In the genomic region with DNA sequence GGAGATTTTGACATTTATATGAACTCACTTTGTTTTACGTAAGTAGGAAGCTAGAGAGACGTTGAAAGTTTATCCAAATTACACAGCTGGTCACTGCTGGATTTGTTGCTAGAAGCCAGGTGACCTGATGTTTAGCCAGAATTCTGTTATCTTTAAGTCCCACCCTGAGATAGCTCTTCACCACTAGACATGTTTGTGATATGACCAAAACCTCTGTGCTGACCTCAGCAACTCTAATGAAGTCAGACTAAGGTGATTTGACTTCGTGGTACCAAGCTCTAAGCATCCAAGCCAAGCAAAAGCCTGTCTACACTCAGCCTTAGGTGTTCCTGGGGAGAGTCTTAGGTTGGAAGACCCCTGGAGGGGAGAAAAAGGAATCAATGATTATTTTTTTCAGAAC, we compare ENCODE assay signal across 15 cellular contexts.
DNase-seq lines count a peak whose midpoint lies in the region; ATAC-seq and TF ChIP-seq lines count a peak whose summit lies in the region.
"Had no signal": no experiment of that assay in that cellular context is flagged by ENCODE, and none has a peak within 500 bp of the region (broad histone marks: within the 10 kb centered on the region; RNA-seq: fewer than 3 reads in every experiment).

No MANE protein-coding gene starts in this region.

- H3K4me3 Mint-ChIP-seq in activated CD4-positive, alpha-beta T cell treated with anti-CD3 and anti-CD28 coated beads, Interleukin-2, amount 10 ng/mL, durations not matched to agents 24 days and 14 days = no peak overlapping the region
- H3K4me3 Mint-ChIP-seq in activated CD4-positive, alpha-beta T cell treated with anti-CD3 and anti-CD28 coated beads for 36 hours = no peak overlapping the region
- H3K4me3 Mint-ChIP-seq in GM23338 = no peak overlapping the region
- H3K4me3 Mint-ChIP-seq: CD8-positive, alpha-beta T cell had no signal

- H3K36me3 Mint-ChIP-seq in activated CD4-positive, alpha-beta T cell treated with anti-CD3 and anti-CD28 coated beads, Interleukin-2, amount 10 ng/mL, durations not matched to agents 24 days and 14 days (ENCODE audit: low read depth) = no peaks in the 10 kb centered on the region
- H3K36me3 Mint-ChIP-seq in activated CD4-positive, alpha-beta T cell treated with anti-CD3 and anti-CD28 coated beads for 36 hours (ENCODE audit: low read depth) = no peaks in the 10 kb centered on the region
- H3K36me3 Mint-ChIP-seq in GM23338 (ENCODE audit: low read depth) = 0 out of 3 replicates have a peak, but pooled peaks cover 6% of the 10 kb centered on the region
- H3K36me3 Mint-ChIP-seq: CD8-positive, alpha-beta T cell had no signal

- peaks cover 6% of the 10 kb centered on the region for H3K9me3 Mint-ChIP-seq in activated CD4-positive, alpha-beta T cell treated with anti-CD3 and anti-CD28 coated beads, Interleukin-2, amount 10 ng/mL, durations not matched to agents 24 days and 14 days
- H3K9me3 Mint-ChIP-seq in activated CD4-positive, alpha-beta T cell treated with anti-CD3 and anti-CD28 coated beads for 36 hours (ENCODE audit: low read depth) = peaks cover 16% of the 10 kb centered on the region
- peaks cover 8% of the 10 kb centered on the region; the same call in 2 of the 3 replicates for H3K9me3 Mint-ChIP-seq in GM23338

- no peaks in the 10 kb centered on the region for H3K9me2 ChIP-seq in GM23338 (ENCODE audit: insufficient read depth)

- no peak overlapping the region for H3K27ac Mint-ChIP-seq in activated CD4-positive, alpha-beta T cell treated with anti-CD3 and anti-CD28 coated beads, Interleukin-2, amount 10 ng/mL, durations not matched to agents 24 days and 14 days
- no peak overlapping the region for H3K27ac Mint-ChIP-seq in activated CD4-positive, alpha-beta T cell treated with anti-CD3 and anti-CD28 coated beads for 36 hours
- no peak overlapping the region for H3K27ac Mint-ChIP-seq in GM23338
- H3K27ac Mint-ChIP-seq: CD8-positive, alpha-beta T cell had no signal

- H3K4me3 ChIP-seq in GM23338 = no peak overlapping the region

- ATAC-seq in activated CD4-positive, alpha-beta T cell treated with anti-CD3 and anti-CD28 coated beads for 36 hours = no peak
- ATAC-seq in GM21447 (IDR thresholded peaks at IDR 0.05; ENCODE audit: unreplicated experiment) = no peak
- ATAC-seq in GM18868 (IDR thresholded peaks at IDR 0.05; ENCODE audit: unreplicated experiment) = no peak
- no peak for ATAC-seq in GM23338
- ATAC-seq: CD8-positive, alpha-beta T cell; HCT116 had no signal

- H2AFZ ChIP-seq in GM23338 = no peak overlapping the region

- CTCF ChIA-PET in activated CD4-positive, alpha-beta T cell treated with anti-CD3 and anti-CD28 coated beads for 36 hours (lab: Charles Lee) = interaction anchor here (0.6 to 0.9 kb wide), 2 partner anchors 19 to 20 kb away, joined by 3 to 4 read pairs; no protein-coding TSS in a partner anchor

- no peaks in the 10 kb centered on the region for H3K4me1 Mint-ChIP-seq in activated CD4-positive, alpha-beta T cell treated with anti-CD3 and anti-CD28 coated beads, Interleukin-2, amount 10 ng/mL, durations not matched to agents 24 days and 14 days
- peaks cover 4% of the 10 kb centered on the region for H3K4me1 Mint-ChIP-seq in activated CD4-positive, alpha-beta T cell treated with anti-CD3 and anti-CD28 coated beads for 36 hours
- H3K4me1 Mint-ChIP-seq in GM23338 = no peaks in the 10 kb centered on the region

- POLR2A ChIA-PET in activated CD4-positive, alpha-beta T cell treated with anti-CD3 and anti-CD28 coated beads for 36 hours (lab: Charles Lee) = no interaction called here

- H3K27me3 Mint-ChIP-seq in activated CD4-positive, alpha-beta T cell treated with anti-CD3 and anti-CD28 coated beads, Interleukin-2, amount 10 ng/mL, durations not matched to agents 24 days and 14 days = peaks cover 2% of the 10 kb centered on the region
- no peaks in the 10 kb centered on the region for H3K27me3 Mint-ChIP-seq in activated CD4-positive, alpha-beta T cell treated with anti-CD3 and anti-CD28 coated beads for 36 hours
- H3K27me3 Mint-ChIP-seq in GM23338 (ENCODE audit: insufficient read depth, low read depth, poor library complexity) = peaks cover 2% of the 10 kb centered on the region

- no peaks in the 10 kb centered on the region for H3K4me1 ChIP-seq in GM23338 (ENCODE audit: insufficient read depth)

- no peak overlapping the region for H3K4me2 ChIP-seq in GM23338

- peak; percentile 23 for DNase-seq in activated CD4-positive, alpha-beta T cell treated with anti-CD3 and anti-CD28 coated beads, Interleukin-2, amount 10 ng/mL, durations not matched to agents 24 days and 14 days
- no peak for DNase-seq in activated CD4-positive, alpha-beta T cell treated with anti-CD3 and anti-CD28 coated beads for 36 hours
- DNase-seq in OCI-M1 (lab: John Stamatoyannopoulos, UW) (peak; percentile 24), myocyte (ENCODE audit: low read depth) (peak; percentile 34), GM23338 (ENCODE audit: low spot score) (no peak), SK-N-DZ (ENCODE audit: low spot score) (no peak)
- DNase-seq: CD8-positive, alpha-beta T cell; COR-L47; DMS153; DMS79 treated with DMSO at 0.1 percent for 48 hours had no signal

- no peak for TF ChIP-seq CTCF in GM23338 (conservative IDR thresholded peaks at IDR 0.05; ENCODE audit: low read depth in 2 of 2)

- H3K36me3 ChIP-seq in GM23338 (ENCODE audit: insufficient read depth) = peaks cover 1% of the 10 kb centered on the region; the same call in 1 of the 2 replicates

- H3K27ac ChIP-seq in GM23338 (ENCODE audit: low read depth) = no peak overlapping the region
- H3K27ac ChIP-seq: 22Rv1, C4-2B had no signal

- H3K79me2 ChIP-seq in GM23338 (replicated peaks; ENCODE audit: insufficient read depth) = no peaks in the 10 kb centered on the region

- no peaks in the 10 kb centered on the region for H3K27me3 ChIP-seq in GM23338 (ENCODE audit: insufficient read depth)

- intact Hi-C loops in activated CD4-positive, alpha-beta T cell treated with anti-CD3 and anti-CD28 coated beads, Interleukin-2, amount 10 ng/mL, durations not matched to agents 24 days and 14 days (cut with micrococcal nuclease) = no loop called here
- intact Hi-C loops in activated CD4-positive, alpha-beta T cell treated with anti-CD3 and anti-CD28 coated beads for 36 hours (cut with DNase I, micrococcal nuclease) = no loop called here

- no peaks in the 10 kb centered on the region for H4K20me1 ChIP-seq in GM23338 (replicated peaks; ENCODE audit: insufficient read depth)

- H3F3A ChIP-seq in GM23338 (replicated peaks; ENCODE audit: low read depth) = no peaks in the 10 kb centered on the region

TF ChIP-seq in GM23338, 12 proteins besides CTCF, POLR2A, EP300 and RAD21 (continues in another document):
- TF ChIP-seq STAT1 (IDR thresholded peaks at IDR 0.05; ENCODE audit: unreplicated experiment) (no peak), EZH2 (IDR thresholded peaks at IDR 0.05; ENCODE audit: low read depth, unreplicated experiment) (no peak), POLR2AphosphoS5 (IDR thresholded peaks at IDR 0.05; ENCODE audit: low read depth) (no peak), NANOG (IDR thresholded peaks at IDR 0.05; ENCODE audit: borderline replicate concordance) (no peak)

Comparison
In these comparisons a context has a peak if more than half of its experiments do, and no peak if none do; other contexts are left out.
1. DNase-seq: peak in activated CD4-positive, alpha-beta T cell treated with anti-CD3 and anti-CD28 coated beads, Interleukin-2, amount 10 ng/mL, durations not matched to agents 24 days and 14 days (single experiment), OCI-M1 (single experiment) and myocyte (single experiment); none in activated CD4-positive, alpha-beta T cell treated with anti-CD3 and anti-CD28 coated beads for 36 hours (single experiment), GM23338 (single experiment) and SK-N-DZ (single experiment).